Comparison of ENCODE assay signal across 1 cellular context in genomic region chr7:146660839-146661238, GRCh38.
TF ChIP-seq lines count a peak whose summit lies in the region.

No MANE protein-coding gene starts in this region.

TF ChIP-seq in SK-N-SH treated with all-trans-retinoic acid at 6 μM for 48 hours, 23 proteins besides CTCF, POLR2A, EP300 and RAD21 (continued from another document):
- TF ChIP-seq RARB (CRISPR knock-in tag; IDR thresholded peaks at IDR 0.05), result no peak
